In genomic region chrX:54494166-54494969, GRCh38 we compare ENCODE assay signal across 9 cellular contexts. TPM values are rescaled to one million over a fixed set of nuclear protein-coding genes. Genes with fewer than 3 reads are reported as not detected.
A peak's percentile ranks its signal among the peaks of the same experiment; 100 is the strongest.
DNase-seq lines count a peak whose midpoint lies in the region; ATAC-seq, FAIRE-seq and TF ChIP-seq lines count a peak whose summit lies in the region.
"Had no signal": no experiment of that assay in that cellular context is flagged by ENCODE, and none has a peak within 500 bp of the region (broad histone marks: within the 10 kb centered on the region; RNA-seq: fewer than 3 reads in every experiment).

No MANE protein-coding gene starts in this region.

- FAIRE-seq in urothelium cell line (lab: Jason Lieb, UNC) = no peak
- FAIRE-seq: GM19239 had no signal

- H3K9me3 ChIP-seq in HUES48 (ENCODE audit: control insufficient read depth, insufficient read depth, low read length) (peaks cover 23% of the 10 kb centered on the region), iPS-20b (ENCODE audit: insufficient read depth, low read depth, low read length) (no peaks in the 10 kb centered on the region), spleen (peaks cover 0 to 8% (median 0%) of the 10 kb centered on the region in 8 donors)

- no peak for TF ChIP-seq POLR2A in spleen (IDR thresholded peaks at IDR 0.05)

- DNase-seq in activated naive CD8-positive, alpha-beta T cell treated with anti-CD3 and anti-CD28 coated beads for 36 hours = no peak
- DNase-seq in spleen (no peak), urothelium cell line (ENCODE audit: low spot score) (no peak), Calu3 (no peak)
- DNase-seq: NCI-H1694 treated with DMSO at 0.1 percent for 48 hours had no signal

- peak overlapping the region; percentile 72 for H3K4me3 ChIP-seq in HUES48 (ENCODE audit: low read depth, low read length)
- H3K4me3 ChIP-seq in iPS-20b (ENCODE audit: low read length) = peak overlapping the region; percentile 78
- H3K4me3 ChIP-seq in spleen = peak overlapping the region in 6 of 8 donors; percentile 31 to 74 (median 48)

- no peaks in the 10 kb centered on the region for H3K36me3 Mint-ChIP-seq in activated naive CD8-positive, alpha-beta T cell treated with anti-CD3 and anti-CD28 coated beads for 36 hours
- H3K36me3 Mint-ChIP-seq in Calu3 (ENCODE audit: insufficient read depth, unreplicated experiment) = peaks cover 8% of the 10 kb centered on the region

- no peak overlapping the region for H3K27ac Mint-ChIP-seq in activated naive CD8-positive, alpha-beta T cell treated with anti-CD3 and anti-CD28 coated beads for 36 hours
- H3K27ac Mint-ChIP-seq in Calu3 (ENCODE audit: unreplicated experiment) = no peak overlapping the region

- TF ChIP-seq CTCF in spleen (IDR thresholded peaks at IDR 0.05 in 8 of 11, conservative IDR thresholded peaks at IDR 0.05 in 3 of 11) = no peak
- no peak for TF ChIP-seq CTCF in Calu3 (IDR thresholded peaks at IDR 0.05; ENCODE audit: unreplicated experiment)

- H3K36me3 ChIP-seq in HUES48 (ENCODE audit: control insufficient read depth, insufficient read depth, low read length) (no peaks in the 10 kb centered on the region), iPS-20b (ENCODE audit: insufficient read depth, low read depth, low read length) (no peaks in the 10 kb centered on the region), spleen (no peaks in the 10 kb centered on the region)

- H3K27ac ChIP-seq in HUES48 (ENCODE audit: low read depth, low read length) (no peak overlapping the region), iPS-20b (ENCODE audit: low read length) (no peak overlapping the region), spleen (peak overlapping the region in 3 of 8 donors; percentile 65 to 71 (median 69))

- H3K4me1 Mint-ChIP-seq in activated naive CD8-positive, alpha-beta T cell treated with anti-CD3 and anti-CD28 coated beads for 36 hours = no peaks in the 10 kb centered on the region
- peaks cover 9% of the 10 kb centered on the region for H3K4me1 Mint-ChIP-seq in Calu3 (ENCODE audit: low read depth, unreplicated experiment)

- H3K27me3 Mint-ChIP-seq in activated naive CD8-positive, alpha-beta T cell treated with anti-CD3 and anti-CD28 coated beads for 36 hours = peaks cover 30% of the 10 kb centered on the region
- H3K27me3 Mint-ChIP-seq in Calu3 (ENCODE audit: unreplicated experiment) = peaks cover 54% of the 10 kb centered on the region

- no TSS peak for BruUV-seq in Calu3 (replicated peaks; lab: Mats Ljungman, UMichigan)

- 61 to 77% (median 65%) methylated on average over 9 of the region's 9 CpGs for WGBS in spleen, 5 donors

- no peak for ATAC-seq in HG03521 (IDR thresholded peaks at IDR 0.05; ENCODE audit: unreplicated experiment)

- H3K27me3 ChIP-seq in HUES48 (ENCODE audit: control insufficient read depth, insufficient read depth, low read length) (no peaks in the 10 kb centered on the region), iPS-20b (ENCODE audit: insufficient read depth, low read length) (no peaks in the 10 kb centered on the region), spleen (replicated peaks in 1 of 7) (peaks cover 0 to 40% (median 13%) of the 10 kb centered on the region in 7 donors)

- H3K9me3 Mint-ChIP-seq in activated naive CD8-positive, alpha-beta T cell treated with anti-CD3 and anti-CD28 coated beads for 36 hours = peaks cover 3% of the 10 kb centered on the region
- H3K9me3 Mint-ChIP-seq in Calu3 (ENCODE audit: low read depth, unreplicated experiment) = no peaks in the 10 kb centered on the region

- CTCF ChIA-PET in Calu3 (lab: Charles Lee) = no interaction called here

- H3K4me3 Mint-ChIP-seq in activated naive CD8-positive, alpha-beta T cell treated with anti-CD3 and anti-CD28 coated beads for 36 hours = peak overlapping the region; percentile 43
- no peak overlapping the region for H3K4me3 Mint-ChIP-seq in Calu3 (ENCODE audit: low read depth, unreplicated experiment)

- 0 out of 2 replicates have a peak overlapping the region, but pooled peaks have one; percentile 36 for H3K9ac ChIP-seq in HUES48 (ENCODE audit: low read depth, low read length)
- peak overlapping the region; percentile 76; the same call in 1 of the 2 replicates for H3K9ac ChIP-seq in iPS-20b (ENCODE audit: low read depth, low read length)

- intact Hi-C loops in spleen (cut with DNase I; ENCODE audit: low total_unique reads) = no loop called here
- intact Hi-C loops in Calu3 (cut with micrococcal nuclease; ENCODE audit: unreplicated experiment) = no loop called here

- H3K4me1 ChIP-seq in HUES48 (ENCODE audit: control insufficient read depth, insufficient read depth, low read length) = peaks cover 15% of the 10 kb centered on the region
- H3K4me1 ChIP-seq in iPS-20b (ENCODE audit: insufficient read depth, low read length) = peaks cover 6% of the 10 kb centered on the region; the same call in 1 of the 2 replicates
- H3K4me1 ChIP-seq in spleen = peaks cover 0 to 10% (median 0%) of the 10 kb centered on the region in 6 donors

RNA-seq across cellular contexts. Expression of gene FGD1, which starts 1.7 kb away (rescaled TPM):
- total RNA-seq in activated naive CD8-positive, alpha-beta T cell treated with anti-CD3 and anti-CD28 coated beads for 36 hours = under 1 TPM; 0.10 to 0.19 TPM
- 1 to 10 TPM; 3.1 to 5.4 (median 3.8) TPM for total RNA-seq in spleen
- polyA plus RNA-seq in spleen = 1 to 10 TPM in 1 of 3 donors, under 1 TPM in 2; 0.73 to 1.5 (median 0.98) TPM
- total RNA-seq in Calu3 (2022) = 0.59 and 0.97 TPM in 2 replicates

RNA-seq across cellular contexts. Expression of gene GNL3L, which starts 35.7 kb away (rescaled TPM):
- 10 to 100 TPM; 91.2 to 91.8 TPM for total RNA-seq in activated naive CD8-positive, alpha-beta T cell treated with anti-CD3 and anti-CD28 coated beads for 36 hours
- 10 to 100 TPM; 30.8 to 52.3 (median 40.6) TPM for total RNA-seq in spleen
- polyA plus RNA-seq in spleen = 1 to 10 TPM; 3.0 to 8.8 (median 3.9) TPM
- 62.8 and 67.5 TPM in 2 replicates for total RNA-seq in Calu3 (2022)

RNA-seq across cellular contexts. Expression of gene TSR2, which starts 54.2 kb away (rescaled TPM):
- 10 to 100 TPM; 50.5 to 53.4 TPM for total RNA-seq in activated naive CD8-positive, alpha-beta T cell treated with anti-CD3 and anti-CD28 coated beads for 36 hours
- 10 to 100 TPM; 21.4 to 46.4 (median 35.1) TPM for total RNA-seq in spleen
- 10 to 100 TPM; 25.5 to 42.3 (median 31.3) TPM for polyA plus RNA-seq in spleen
- 42.5 and 45.0 TPM in 2 replicates for total RNA-seq in Calu3 (2022)
